1 cellular context compared by ENCODE assay signal in the genomic region with DNA sequence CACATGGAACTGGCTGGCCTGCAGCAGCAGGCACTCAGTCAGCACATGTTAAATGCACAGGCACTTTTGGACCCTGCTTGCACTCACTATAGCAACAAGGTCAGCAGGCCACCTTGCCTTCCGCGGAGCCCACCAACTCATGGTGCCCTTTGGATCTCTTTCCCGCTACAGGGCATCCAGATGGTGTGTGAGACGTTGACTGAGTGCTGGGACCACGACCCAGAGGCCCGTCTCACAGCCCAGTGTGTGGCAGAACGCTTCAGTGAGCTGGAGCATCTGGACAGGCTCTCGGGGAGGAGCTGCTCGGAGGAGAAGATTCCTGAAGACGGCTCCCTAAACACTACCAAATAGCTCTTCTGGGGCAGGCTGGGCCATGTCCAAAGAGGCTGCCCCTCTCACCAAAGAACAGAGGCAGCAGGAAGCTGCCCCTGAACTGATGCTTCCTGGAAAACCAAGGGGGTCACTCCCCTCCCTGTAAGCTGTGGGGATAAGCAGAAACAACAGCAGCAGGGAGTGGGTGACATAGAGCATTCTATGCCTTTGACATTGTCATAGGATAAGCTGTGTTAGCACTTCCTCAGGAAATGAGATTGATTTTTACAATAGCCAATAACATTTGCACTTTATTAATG.
A peak's percentile ranks its signal among the peaks of the same experiment; 100 is the strongest.
TF ChIP-seq lines count a peak whose summit lies in the region.

No MANE protein-coding gene starts in this region.

TF ChIP-seq in HepG2, 621 proteins besides CTCF, POLR2A, EP300 and RAD21 (continued from another document):
- TF ChIP-seq TFDP2 (CRISPR knock-in tag; IDR thresholded peaks at IDR 0.05) (no peak), NRL (CRISPR knock-in tag; IDR thresholded peaks at IDR 0.05; ENCODE audit: borderline replicate concordance) (0 out of 2 replicates have a peak, but pooled peaks have one; percentile 34), ZBTB42 (CRISPR knock-in tag; IDR thresholded peaks at IDR 0.05) (no peak), ZMYM4 (CRISPR knock-in tag; IDR thresholded peaks at IDR 0.05) (peak; percentile 42; the same call in 1 of the 2 replicates)
